Comparison of ENCODE assay signal across 1 cellular context in the genomic region with DNA sequence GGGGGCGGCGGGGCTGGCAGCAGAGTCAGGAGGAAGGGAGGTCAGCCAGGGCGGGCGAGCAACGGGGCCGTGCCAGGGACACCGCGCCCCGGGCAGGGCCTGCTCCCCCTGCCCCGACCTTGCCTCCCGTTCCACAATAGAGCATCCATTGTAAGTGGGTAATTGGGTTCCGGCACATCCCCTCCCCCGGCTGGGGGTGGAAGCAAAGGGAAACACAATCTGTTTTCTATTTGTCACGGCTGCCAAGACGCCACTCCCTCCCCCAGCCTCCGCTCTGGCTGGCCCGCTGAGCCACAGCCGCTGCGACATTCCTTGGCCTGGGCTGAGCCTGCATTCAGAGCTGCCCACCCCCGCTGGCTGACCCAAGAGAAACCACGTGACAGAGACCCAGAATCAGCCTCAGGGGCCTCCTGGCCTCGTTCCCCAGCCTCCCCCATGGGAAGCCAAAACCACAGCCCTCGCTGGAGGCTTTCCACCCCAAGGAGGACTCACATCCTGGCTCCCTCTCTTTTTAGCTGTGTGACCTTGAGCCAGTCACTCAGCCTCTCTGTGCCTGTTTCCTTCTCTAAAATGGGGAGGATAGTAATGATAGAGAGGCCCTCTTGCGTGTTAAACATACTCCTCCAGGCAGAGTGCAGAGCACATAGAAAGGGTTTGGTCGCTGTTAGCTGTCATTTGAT.
TF ChIP-seq lines count a peak whose summit lies in the region.

No MANE protein-coding gene starts in this region.

TF ChIP-seq in K562, 482 proteins besides CTCF, POLR2A, EP300 and RAD21 (continued from another document and continues in another):
- TF ChIP-seq, protein P1, sequence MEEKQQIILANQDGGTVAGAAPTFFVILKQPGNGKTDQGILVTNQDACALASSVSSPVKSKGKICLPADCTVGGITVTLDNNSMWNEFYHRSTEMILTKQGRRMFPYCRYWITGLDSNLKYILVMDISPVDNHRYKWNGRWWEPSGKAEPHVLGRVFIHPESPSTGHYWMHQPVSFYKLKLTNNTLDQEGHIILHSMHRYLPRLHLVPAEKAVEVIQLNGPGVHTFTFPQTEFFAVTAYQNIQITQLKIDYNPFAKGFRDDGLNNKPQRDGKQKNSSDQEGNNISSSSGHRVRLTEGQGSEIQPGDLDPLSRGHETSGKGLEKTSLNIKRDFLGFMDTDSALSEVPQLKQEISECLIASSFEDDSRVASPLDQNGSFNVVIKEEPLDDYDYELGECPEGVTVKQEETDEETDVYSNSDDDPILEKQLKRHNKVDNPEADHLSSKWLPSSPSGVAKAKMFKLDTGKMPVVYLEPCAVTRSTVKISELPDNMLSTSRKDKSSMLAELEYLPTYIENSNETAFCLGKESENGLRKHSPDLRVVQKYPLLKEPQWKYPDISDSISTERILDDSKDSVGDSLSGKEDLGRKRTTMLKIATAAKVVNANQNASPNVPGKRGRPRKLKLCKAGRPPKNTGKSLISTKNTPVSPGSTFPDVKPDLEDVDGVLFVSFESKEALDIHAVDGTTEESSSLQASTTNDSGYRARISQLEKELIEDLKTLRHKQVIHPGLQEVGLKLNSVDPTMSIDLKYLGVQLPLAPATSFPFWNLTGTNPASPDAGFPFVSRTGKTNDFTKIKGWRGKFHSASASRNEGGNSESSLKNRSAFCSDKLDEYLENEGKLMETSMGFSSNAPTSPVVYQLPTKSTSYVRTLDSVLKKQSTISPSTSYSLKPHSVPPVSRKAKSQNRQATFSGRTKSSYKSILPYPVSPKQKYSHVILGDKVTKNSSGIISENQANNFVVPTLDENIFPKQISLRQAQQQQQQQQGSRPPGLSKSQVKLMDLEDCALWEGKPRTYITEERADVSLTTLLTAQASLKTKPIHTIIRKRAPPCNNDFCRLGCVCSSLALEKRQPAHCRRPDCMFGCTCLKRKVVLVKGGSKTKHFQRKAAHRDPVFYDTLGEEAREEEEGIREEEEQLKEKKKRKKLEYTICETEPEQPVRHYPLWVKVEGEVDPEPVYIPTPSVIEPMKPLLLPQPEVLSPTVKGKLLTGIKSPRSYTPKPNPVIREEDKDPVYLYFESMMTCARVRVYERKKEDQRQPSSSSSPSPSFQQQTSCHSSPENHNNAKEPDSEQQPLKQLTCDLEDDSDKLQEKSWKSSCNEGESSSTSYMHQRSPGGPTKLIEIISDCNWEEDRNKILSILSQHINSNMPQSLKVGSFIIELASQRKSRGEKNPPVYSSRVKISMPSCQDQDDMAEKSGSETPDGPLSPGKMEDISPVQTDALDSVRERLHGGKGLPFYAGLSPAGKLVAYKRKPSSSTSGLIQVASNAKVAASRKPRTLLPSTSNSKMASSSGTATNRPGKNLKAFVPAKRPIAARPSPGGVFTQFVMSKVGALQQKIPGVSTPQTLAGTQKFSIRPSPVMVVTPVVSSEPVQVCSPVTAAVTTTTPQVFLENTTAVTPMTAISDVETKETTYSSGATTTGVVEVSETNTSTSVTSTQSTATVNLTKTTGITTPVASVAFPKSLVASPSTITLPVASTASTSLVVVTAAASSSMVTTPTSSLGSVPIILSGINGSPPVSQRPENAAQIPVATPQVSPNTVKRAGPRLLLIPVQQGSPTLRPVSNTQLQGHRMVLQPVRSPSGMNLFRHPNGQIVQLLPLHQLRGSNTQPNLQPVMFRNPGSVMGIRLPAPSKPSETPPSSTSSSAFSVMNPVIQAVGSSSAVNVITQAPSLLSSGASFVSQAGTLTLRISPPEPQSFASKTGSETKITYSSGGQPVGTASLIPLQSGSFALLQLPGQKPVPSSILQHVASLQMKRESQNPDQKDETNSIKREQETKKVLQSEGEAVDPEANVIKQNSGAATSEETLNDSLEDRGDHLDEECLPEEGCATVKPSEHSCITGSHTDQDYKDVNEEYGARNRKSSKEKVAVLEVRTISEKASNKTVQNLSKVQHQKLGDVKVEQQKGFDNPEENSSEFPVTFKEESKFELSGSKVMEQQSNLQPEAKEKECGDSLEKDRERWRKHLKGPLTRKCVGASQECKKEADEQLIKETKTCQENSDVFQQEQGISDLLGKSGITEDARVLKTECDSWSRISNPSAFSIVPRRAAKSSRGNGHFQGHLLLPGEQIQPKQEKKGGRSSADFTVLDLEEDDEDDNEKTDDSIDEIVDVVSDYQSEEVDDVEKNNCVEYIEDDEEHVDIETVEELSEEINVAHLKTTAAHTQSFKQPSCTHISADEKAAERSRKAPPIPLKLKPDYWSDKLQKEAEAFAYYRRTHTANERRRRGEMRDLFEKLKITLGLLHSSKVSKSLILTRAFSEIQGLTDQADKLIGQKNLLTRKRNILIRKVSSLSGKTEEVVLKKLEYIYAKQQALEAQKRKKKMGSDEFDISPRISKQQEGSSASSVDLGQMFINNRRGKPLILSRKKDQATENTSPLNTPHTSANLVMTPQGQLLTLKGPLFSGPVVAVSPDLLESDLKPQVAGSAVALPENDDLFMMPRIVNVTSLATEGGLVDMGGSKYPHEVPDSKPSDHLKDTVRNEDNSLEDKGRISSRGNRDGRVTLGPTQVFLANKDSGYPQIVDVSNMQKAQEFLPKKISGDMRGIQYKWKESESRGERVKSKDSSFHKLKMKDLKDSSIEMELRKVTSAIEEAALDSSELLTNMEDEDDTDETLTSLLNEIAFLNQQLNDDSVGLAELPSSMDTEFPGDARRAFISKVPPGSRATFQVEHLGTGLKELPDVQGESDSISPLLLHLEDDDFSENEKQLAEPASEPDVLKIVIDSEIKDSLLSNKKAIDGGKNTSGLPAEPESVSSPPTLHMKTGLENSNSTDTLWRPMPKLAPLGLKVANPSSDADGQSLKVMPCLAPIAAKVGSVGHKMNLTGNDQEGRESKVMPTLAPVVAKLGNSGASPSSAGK (IDR thresholded peaks at IDR 0.05), result no peak
- TF ChIP-seq ZNF197 (CRISPR knock-in tag; IDR thresholded peaks at IDR 0.05; ENCODE audit: low read depth), result no peak
- no peak for TF ChIP-seq PURB (CRISPR knock-in tag; IDR thresholded peaks at IDR 0.05; ENCODE audit: low read depth)
- TF ChIP-seq, protein P2, sequence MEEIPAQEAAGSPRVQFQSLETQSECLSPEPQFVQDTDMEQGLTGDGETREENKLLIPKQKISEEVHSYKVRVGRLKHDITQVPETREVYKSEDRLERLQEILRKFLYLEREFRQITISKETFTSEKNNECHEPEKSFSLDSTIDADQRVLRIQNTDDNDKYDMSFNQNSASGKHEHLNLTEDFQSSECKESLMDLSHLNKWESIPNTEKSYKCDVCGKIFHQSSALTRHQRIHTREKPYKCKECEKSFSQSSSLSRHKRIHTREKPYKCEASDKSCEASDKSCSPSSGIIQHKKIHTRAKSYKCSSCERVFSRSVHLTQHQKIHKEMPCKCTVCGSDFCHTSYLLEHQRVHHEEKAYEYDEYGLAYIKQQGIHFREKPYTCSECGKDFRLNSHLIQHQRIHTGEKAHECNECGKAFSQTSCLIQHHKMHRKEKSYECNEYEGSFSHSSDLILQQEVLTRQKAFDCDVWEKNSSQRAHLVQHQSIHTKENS (CRISPR knock-in tag; IDR thresholded peaks at IDR 0.05), result no peak
- TF ChIP-seq, protein P3, sequence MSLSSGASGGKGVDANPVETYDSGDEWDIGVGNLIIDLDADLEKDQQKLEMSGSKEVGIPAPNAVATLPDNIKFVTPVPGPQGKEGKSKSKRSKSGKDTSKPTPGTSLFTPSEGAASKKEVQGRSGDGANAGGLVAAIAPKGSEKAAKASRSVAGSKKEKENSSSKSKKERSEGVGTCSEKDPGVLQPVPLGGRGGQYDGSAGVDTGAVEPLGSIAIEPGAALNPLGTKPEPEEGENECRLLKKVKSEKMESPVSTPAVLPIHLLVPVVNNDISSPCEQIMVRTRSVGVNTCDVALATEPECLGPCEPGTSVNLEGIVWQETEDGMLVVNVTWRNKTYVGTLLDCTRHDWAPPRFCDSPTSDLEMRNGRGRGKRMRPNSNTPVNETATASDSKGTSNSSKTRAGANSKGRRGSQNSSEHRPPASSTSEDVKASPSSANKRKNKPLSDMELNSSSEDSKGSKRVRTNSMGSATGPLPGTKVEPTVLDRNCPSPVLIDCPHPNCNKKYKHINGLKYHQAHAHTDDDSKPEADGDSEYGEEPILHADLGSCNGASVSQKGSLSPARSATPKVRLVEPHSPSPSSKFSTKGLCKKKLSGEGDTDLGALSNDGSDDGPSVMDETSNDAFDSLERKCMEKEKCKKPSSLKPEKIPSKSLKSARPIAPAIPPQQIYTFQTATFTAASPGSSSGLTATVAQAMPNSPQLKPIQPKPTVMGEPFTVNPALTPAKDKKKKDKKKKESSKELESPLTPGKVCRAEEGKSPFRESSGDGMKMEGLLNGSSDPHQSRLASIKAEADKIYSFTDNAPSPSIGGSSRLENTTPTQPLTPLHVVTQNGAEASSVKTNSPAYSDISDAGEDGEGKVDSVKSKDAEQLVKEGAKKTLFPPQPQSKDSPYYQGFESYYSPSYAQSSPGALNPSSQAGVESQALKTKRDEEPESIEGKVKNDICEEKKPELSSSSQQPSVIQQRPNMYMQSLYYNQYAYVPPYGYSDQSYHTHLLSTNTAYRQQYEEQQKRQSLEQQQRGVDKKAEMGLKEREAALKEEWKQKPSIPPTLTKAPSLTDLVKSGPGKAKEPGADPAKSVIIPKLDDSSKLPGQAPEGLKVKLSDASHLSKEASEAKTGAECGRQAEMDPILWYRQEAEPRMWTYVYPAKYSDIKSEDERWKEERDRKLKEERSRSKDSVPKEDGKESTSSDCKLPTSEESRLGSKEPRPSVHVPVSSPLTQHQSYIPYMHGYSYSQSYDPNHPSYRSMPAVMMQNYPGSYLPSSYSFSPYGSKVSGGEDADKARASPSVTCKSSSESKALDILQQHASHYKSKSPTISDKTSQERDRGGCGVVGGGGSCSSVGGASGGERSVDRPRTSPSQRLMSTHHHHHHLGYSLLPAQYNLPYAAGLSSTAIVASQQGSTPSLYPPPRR (CRISPR knock-in tag; IDR thresholded peaks at IDR 0.05; ENCODE audit: borderline replicate concordance), result no peak
- TF ChIP-seq ZBTB1 (CRISPR knock-in tag; IDR thresholded peaks at IDR 0.05; ENCODE audit: borderline replicate concordance, low read depth), result no peak
- TF ChIP-seq SOX6 (IDR thresholded peaks at IDR 0.05), result no peak; the same call in 1 of the 2 replicates
- no peak for TF ChIP-seq ZNF212 (CRISPR knock-in tag; IDR thresholded peaks at IDR 0.05)
- no peak for TF ChIP-seq ZNF830 (CRISPR knock-in tag; IDR thresholded peaks at IDR 0.05)
- TF ChIP-seq TEAD2 (tag; IDR thresholded peaks at IDR 0.05), result peak; percentile 75
- TF ChIP-seq SPI1 (IDR thresholded peaks at IDR 0.05; ENCODE audit: borderline replicate concordance, low read depth, low read length), result no peak
- TF ChIP-seq TAF9B (IDR thresholded peaks at IDR 0.05; ENCODE audit: partially characterized antibody), result no peak
- TF ChIP-seq, protein P4, sequence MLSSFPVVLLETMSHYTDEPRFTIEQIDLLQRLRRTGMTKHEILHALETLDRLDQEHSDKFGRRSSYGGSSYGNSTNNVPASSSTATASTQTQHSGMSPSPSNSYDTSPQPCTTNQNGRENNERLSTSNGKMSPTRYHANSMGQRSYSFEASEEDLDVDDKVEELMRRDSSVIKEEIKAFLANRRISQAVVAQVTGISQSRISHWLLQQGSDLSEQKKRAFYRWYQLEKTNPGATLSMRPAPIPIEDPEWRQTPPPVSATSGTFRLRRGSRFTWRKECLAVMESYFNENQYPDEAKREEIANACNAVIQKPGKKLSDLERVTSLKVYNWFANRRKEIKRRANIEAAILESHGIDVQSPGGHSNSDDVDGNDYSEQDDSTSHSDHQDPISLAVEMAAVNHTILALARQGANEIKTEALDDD (IDR thresholded peaks at IDR 0.05), result no peak
- TF ChIP-seq ZNF217 (CRISPR knock-in tag; IDR thresholded peaks at IDR 0.05), result no peak
- TF ChIP-seq, protein P5, sequence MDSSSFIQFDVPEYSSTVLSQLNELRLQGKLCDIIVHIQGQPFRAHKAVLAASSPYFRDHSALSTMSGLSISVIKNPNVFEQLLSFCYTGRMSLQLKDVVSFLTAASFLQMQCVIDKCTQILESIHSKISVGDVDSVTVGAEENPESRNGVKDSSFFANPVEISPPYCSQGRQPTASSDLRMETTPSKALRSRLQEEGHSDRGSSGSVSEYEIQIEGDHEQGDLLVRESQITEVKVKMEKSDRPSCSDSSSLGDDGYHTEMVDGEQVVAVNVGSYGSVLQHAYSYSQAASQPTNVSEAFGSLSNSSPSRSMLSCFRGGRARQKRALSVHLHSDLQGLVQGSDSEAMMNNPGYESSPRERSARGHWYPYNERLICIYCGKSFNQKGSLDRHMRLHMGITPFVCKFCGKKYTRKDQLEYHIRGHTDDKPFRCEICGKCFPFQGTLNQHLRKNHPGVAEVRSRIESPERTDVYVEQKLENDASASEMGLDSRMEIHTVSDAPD (CRISPR knock-in tag; IDR thresholded peaks at IDR 0.05), result no peak
- TF ChIP-seq RHOXF2B (CRISPR knock-in tag; conservative IDR thresholded peaks at IDR 0.05), result no peak
- TF ChIP-seq, protein P6, sequence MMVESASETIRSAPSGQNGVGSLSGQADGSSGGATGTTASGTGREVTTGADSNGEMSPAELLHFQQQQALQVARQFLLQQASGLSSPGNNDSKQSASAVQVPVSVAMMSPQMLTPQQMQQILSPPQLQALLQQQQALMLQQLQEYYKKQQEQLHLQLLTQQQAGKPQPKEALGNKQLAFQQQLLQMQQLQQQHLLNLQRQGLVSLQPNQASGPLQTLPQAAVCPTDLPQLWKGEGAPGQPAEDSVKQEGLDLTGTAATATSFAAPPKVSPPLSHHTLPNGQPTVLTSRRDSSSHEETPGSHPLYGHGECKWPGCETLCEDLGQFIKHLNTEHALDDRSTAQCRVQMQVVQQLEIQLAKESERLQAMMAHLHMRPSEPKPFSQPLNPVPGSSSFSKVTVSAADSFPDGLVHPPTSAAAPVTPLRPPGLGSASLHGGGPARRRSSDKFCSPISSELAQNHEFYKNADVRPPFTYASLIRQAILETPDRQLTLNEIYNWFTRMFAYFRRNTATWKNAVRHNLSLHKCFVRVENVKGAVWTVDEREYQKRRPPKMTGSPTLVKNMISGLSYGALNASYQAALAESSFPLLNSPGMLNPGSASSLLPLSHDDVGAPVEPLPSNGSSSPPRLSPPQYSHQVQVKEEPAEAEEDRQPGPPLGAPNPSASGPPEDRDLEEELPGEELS (CRISPR knock-in tag; IDR thresholded peaks at IDR 0.05; ENCODE audit: borderline replicate concordance), result peak; percentile 22; the same call in 1 of the 2 replicates
- no peak for TF ChIP-seq CBFA2T3 (IDR thresholded peaks at IDR 0.05)
- TF ChIP-seq, protein P7, sequence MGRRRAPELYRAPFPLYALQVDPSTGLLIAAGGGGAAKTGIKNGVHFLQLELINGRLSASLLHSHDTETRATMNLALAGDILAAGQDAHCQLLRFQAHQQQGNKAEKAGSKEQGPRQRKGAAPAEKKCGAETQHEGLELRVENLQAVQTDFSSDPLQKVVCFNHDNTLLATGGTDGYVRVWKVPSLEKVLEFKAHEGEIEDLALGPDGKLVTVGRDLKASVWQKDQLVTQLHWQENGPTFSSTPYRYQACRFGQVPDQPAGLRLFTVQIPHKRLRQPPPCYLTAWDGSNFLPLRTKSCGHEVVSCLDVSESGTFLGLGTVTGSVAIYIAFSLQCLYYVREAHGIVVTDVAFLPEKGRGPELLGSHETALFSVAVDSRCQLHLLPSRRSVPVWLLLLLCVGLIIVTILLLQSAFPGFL (CRISPR knock-in tag; IDR thresholded peaks at IDR 0.05), result no peak
